ENCODE assay signal across 9 cellular contexts in the genomic region with DNA sequence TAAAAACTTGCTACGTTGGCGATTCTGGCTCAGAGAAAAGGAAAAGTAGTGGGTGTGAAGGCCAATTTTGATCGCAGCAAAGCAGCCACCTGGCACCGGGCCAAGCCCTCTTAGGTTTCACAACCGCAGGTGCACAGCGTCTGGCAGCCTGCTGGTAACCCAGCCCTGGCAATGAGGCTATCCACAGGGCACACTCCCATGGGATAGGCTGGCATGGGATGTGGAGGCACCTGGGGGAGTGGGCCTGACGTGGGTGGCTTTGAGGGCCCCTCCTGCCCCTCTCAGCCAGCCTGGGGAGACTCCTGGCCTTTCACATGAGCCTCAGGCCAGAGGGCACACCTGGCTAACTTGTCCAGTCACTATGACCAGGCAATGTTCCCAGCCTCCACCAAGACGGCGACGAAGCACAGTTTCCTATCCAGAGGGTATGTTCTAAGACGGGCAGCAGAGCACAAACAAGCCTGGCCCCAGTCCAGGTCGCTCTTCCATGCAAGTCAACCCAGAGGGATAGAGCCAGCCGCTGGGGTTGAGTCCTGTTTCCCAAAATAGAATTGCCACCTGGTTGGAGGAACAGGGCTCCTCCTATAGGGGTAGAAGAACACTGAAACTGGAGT. TPM values are rescaled to one million over a fixed set of nuclear protein-coding genes. Genes with fewer than 3 reads are reported as not detected.
DNase-seq lines count a peak whose midpoint lies in the region; ATAC-seq, FAIRE-seq and TF ChIP-seq lines count a peak whose summit lies in the region.
"Had no signal": no experiment of that assay in that cellular context is flagged by ENCODE, and none has a peak within 500 bp of the region (broad histone marks: within the 10 kb centered on the region; RNA-seq: fewer than 3 reads in every experiment).

No MANE protein-coding gene starts in this region.

- DNase-seq in GM12891 (ENCODE audit: insufficient read length, low spot score) (peak; percentile 47), NCI-H446 treated with DMSO at 0.1 percent for 48 hours (lab: John Stamatoyannopoulos, UW) (peak; percentile 98), adipocyte (ENCODE audit: low read depth) (no peak), midbrain (lab: John Stamatoyannopoulos, UW) (no peak), COLO829 (ENCODE audit: low spot score) (no peak)

- peak overlapping the region; percentile 39 for H3K9ac ChIP-seq in adipocyte (ENCODE audit: low read length)

- H3K9me3 ChIP-seq in adipocyte (ENCODE audit: control insufficient read depth, low read length) (no peaks in the 10 kb centered on the region), muscle layer of duodenum (ENCODE audit: control insufficient read depth in 1 of 2, low read length in 2 of 2) (no peaks in the 10 kb centered on the region)

- H3K27ac ChIP-seq in muscle layer of duodenum (ENCODE audit: low read length), result peak overlapping the region; percentile 71

- TF ChIP-seq POLR2A in GM12891 (IDR thresholded peaks at IDR 0.05; ENCODE audit: low read depth, low read length), result no peak

- H3K4me3 ChIP-seq in adipocyte (ENCODE audit: low read length), result no peak overlapping the region
- no peak overlapping the region for H3K4me3 ChIP-seq in muscle layer of duodenum (ENCODE audit: low read depth in 1 of 2, low read length in 2 of 2)

- peaks cover 30% of the 10 kb centered on the region for H3K4me1 ChIP-seq in adipocyte (ENCODE audit: control insufficient read depth, insufficient read depth, low read length)
- H3K4me1 ChIP-seq in muscle layer of duodenum (ENCODE audit: control insufficient read depth in 1 of 2, insufficient read depth in 2 of 2, low read length in 2 of 2), result peaks cover 0 to 12% of the 10 kb centered on the region in 2 donors

- ATAC-seq in HG03066 (IDR thresholded peaks at IDR 0.05; ENCODE audit: low read depth, unreplicated experiment) (peak; percentile 49), HG03039 (IDR thresholded peaks at IDR 0.05; ENCODE audit: unreplicated experiment) (no peak)

- FAIRE-seq in GM12891 (lab: Jason Lieb, UNC), result peak; percentile 59
- FAIRE-seq: astrocyte had no signal

- H3K36me3 ChIP-seq in adipocyte (ENCODE audit: control insufficient read depth, insufficient read depth, low read length, severe bottlenecking), result peaks cover 6% of the 10 kb centered on the region
- H3K36me3 ChIP-seq in muscle layer of duodenum (ENCODE audit: control insufficient read depth in 1 of 2, insufficient read depth in 2 of 2, low read length in 2 of 2), result peaks cover 5 to 18% of the 10 kb centered on the region in 2 donors

- no peaks in the 10 kb centered on the region for H3K27me3 ChIP-seq in adipocyte (replicated peaks; ENCODE audit: control insufficient read depth, insufficient read depth, low read length)
- no peaks in the 10 kb centered on the region for H3K27me3 ChIP-seq in muscle layer of duodenum (ENCODE audit: low read depth, low read length)

TF ChIP-seq in GM12891, 5 proteins besides CTCF, POLR2A, EP300 and RAD21:
- TF ChIP-seq POLR2AphosphoS5 (IDR thresholded peaks at IDR 0.05; ENCODE audit: low read depth, low read length) (no peak), PAX5 (IDR thresholded peaks at IDR 0.05; ENCODE audit: insufficient read depth, low read length, severe bottlenecking) (no peak), SPI1 (IDR thresholded peaks at IDR 0.05; ENCODE audit: low read depth, low read length) (no peak), TAF1 (IDR thresholded peaks at IDR 0.05; ENCODE audit: low read depth, low read length) (no peak), POU2F2 (IDR thresholded peaks at IDR 0.05; ENCODE audit: low read depth, low read length) (no peak)

RNA-seq across cellular contexts. Expression of a gene that starts 19.0 kb away (rescaled TPM):
- 14.8 TPM for polyA plus RNA-seq in GM12891 (2012; ENCODE audit: low read depth, missing spikeins)

RNA-seq across cellular contexts. Expression of a gene that starts 38.6 kb away (rescaled TPM):
- polyA plus RNA-seq in GM12891 (2012; ENCODE audit: low read depth, missing spikeins), result 274 TPM

RNA-seq across cellular contexts. Expression of a gene that starts 39.0 kb away (rescaled TPM):
- 13.1 TPM for polyA plus RNA-seq in GM12891 (2012; ENCODE audit: low read depth, missing spikeins)

Comparison
In these comparisons a context has a peak if more than half of its experiments do, and no peak if none do; other contexts are left out.
1. DNase-seq: peak in GM12891 (single experiment) and NCI-H446 treated with DMSO at 0.1 percent for 48 hours (single experiment); none in adipocyte (single experiment), midbrain (single experiment) and COLO829 (single experiment).